In the genomic region with DNA sequence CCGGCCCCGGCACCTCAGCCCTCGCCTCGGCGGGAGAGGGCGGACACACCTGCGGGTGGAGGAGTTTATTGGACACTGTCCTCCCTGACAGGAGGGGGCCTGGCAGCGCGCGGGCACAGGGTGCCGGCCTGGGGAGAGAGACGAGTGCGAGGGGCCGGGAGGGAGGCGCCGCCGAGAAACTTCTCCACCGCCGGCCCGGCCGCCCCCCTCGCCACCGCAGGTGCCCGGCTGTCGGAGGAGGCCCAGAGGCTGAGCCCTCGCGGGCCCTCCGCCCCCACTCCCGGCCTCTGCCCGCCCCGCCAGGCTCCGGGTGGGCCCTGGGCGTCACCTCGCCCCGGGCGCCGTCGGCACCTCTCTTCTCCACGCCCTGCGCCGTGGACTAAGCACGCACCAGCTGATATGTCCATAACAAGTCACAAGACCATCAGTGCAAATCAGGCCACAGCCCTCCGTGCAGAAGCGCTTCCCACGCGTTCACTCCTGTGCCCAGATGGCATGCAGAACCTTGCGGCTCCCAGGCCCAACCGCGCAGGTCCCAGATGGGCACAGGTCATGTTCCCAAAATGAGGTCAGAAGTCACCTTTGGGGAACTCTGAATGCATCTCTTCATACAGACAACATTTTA, we compare ENCODE assay signal across 8 cellular contexts.
DNase-seq lines count a peak whose midpoint lies in the region; ATAC-seq lines count a peak whose summit lies in the region.

No MANE protein-coding gene starts in this region.

- H3K9me3 ChIP-seq in iPS-18c (ENCODE audit: control insufficient read depth, insufficient read depth, low read length): no peaks in the 10 kb centered on the region

- peak overlapping the region; percentile 46 for H3K4me3 ChIP-seq in iPS-18c (ENCODE audit: insufficient read depth, low read depth, low read length)

- ATAC-seq in HG02870 (IDR thresholded peaks at IDR 0.05; ENCODE audit: unreplicated experiment): peak; percentile 11
- ATAC-seq in activated T-cell treated with anti-CD3 and anti-CD28 coated beads, Interleukin-2, amount 50 U/mL, for 72 hours (replicated peaks in 1 of 2): peak in 1 of 2 donors; percentile 12
- peak; percentile 2 for ATAC-seq in stimulated activated memory B cell treated with anti-CD40 and anti-IgM and Interleukin-4, amounts not matched to agents 10 μg/mL and 1 μg/mL and 100 μg/mL, for 72 hours
- no peak for ATAC-seq in GM21390 (IDR thresholded peaks at IDR 0.05; ENCODE audit: unreplicated experiment)

- peaks cover 73% of the 10 kb centered on the region for H3K27me3 Mint-ChIP-seq in activated T-cell treated with anti-CD3 and anti-CD28 coated beads, Interleukin-2, amount 50 U/mL, for 72 hours (ENCODE audit: low read depth)
- H3K27me3 Mint-ChIP-seq in stimulated activated memory B cell treated with anti-CD40 and anti-IgM and Interleukin-4, amounts not matched to agents 10 μg/mL and 1 μg/mL and 100 μg/mL, for 72 hours: peaks cover 85% of the 10 kb centered on the region

- no peak for DNase-seq in activated T-cell treated with anti-CD3 and anti-CD28 coated beads, Interleukin-2, amount 50 U/mL, for 72 hours
- DNase-seq in DMS79 treated with DMSO at 0.1 percent for 48 hours (lab: John Stamatoyannopoulos, UW) (no peak), T1000 (lab: John Stamatoyannopoulos, UW) (no peak), SKM-1 (lab: John Stamatoyannopoulos, UW; ENCODE audit: unreplicated experiment) (no peak)

- peaks cover 8% of the 10 kb centered on the region for H3K4me1 Mint-ChIP-seq in activated T-cell treated with anti-CD3 and anti-CD28 coated beads, Interleukin-2, amount 50 U/mL, for 72 hours (ENCODE audit: low read depth)
- peaks cover 7% of the 10 kb centered on the region for H3K4me1 Mint-ChIP-seq in stimulated activated memory B cell treated with anti-CD40 and anti-IgM and Interleukin-4, amounts not matched to agents 10 μg/mL and 1 μg/mL and 100 μg/mL, for 72 hours

- H3K36me3 Mint-ChIP-seq in activated T-cell treated with anti-CD3 and anti-CD28 coated beads, Interleukin-2, amount 50 U/mL, for 72 hours (ENCODE audit: insufficient read depth in 2 of 2): no peaks in the 10 kb centered on the region
- no peaks in the 10 kb centered on the region for H3K36me3 Mint-ChIP-seq in stimulated activated memory B cell treated with anti-CD40 and anti-IgM and Interleukin-4, amounts not matched to agents 10 μg/mL and 1 μg/mL and 100 μg/mL, for 72 hours

- H3K9me3 Mint-ChIP-seq in activated T-cell treated with anti-CD3 and anti-CD28 coated beads, Interleukin-2, amount 50 U/mL, for 72 hours: no peaks in the 10 kb centered on the region
- no peaks in the 10 kb centered on the region for H3K9me3 Mint-ChIP-seq in stimulated activated memory B cell treated with anti-CD40 and anti-IgM and Interleukin-4, amounts not matched to agents 10 μg/mL and 1 μg/mL and 100 μg/mL, for 72 hours

- peak overlapping the region; percentile 57 to 76 for H3K4me3 Mint-ChIP-seq in activated T-cell treated with anti-CD3 and anti-CD28 coated beads, Interleukin-2, amount 50 U/mL, for 72 hours
- peak overlapping the region; percentile 48 for H3K4me3 Mint-ChIP-seq in stimulated activated memory B cell treated with anti-CD40 and anti-IgM and Interleukin-4, amounts not matched to agents 10 μg/mL and 1 μg/mL and 100 μg/mL, for 72 hours

- H3K27ac Mint-ChIP-seq in activated T-cell treated with anti-CD3 and anti-CD28 coated beads, Interleukin-2, amount 50 U/mL, for 72 hours: no peak overlapping the region
- H3K27ac Mint-ChIP-seq in stimulated activated memory B cell treated with anti-CD40 and anti-IgM and Interleukin-4, amounts not matched to agents 10 μg/mL and 1 μg/mL and 100 μg/mL, for 72 hours: no peak overlapping the region
